1 cellular context compared by ENCODE assay signal in genomic region chr20:62652051-62652893, GRCh38.
TF ChIP-seq lines count a peak whose summit lies in the region.

No MANE protein-coding gene starts in this region.

TF ChIP-seq in HepG2, 621 proteins besides CTCF, POLR2A, EP300 and RAD21 (continued from another document and continues in another):
- TF ChIP-seq ZBTB14 (CRISPR knock-in tag; IDR thresholded peaks at IDR 0.05) (peak; percentile 55; the same call in 1 of the 2 replicates), XRCC5 (optimal IDR thresholded peaks at IDR 0.05; ENCODE audit: low read length) (peak; percentile 71), CC2D1A (CRISPR knock-in tag; IDR thresholded peaks at IDR 0.05) (no peak), DR1 (CRISPR knock-in tag; IDR thresholded peaks at IDR 0.05) (peak; percentile 45; the same call in 1 of the 2 replicates), ZNF335 (CRISPR knock-in tag; IDR thresholded peaks at IDR 0.05) (peak; percentile 31; the same call in 1 of the 2 replicates), ZC3H13 (CRISPR knock-in tag; IDR thresholded peaks at IDR 0.05) (peak; percentile 55; the same call in 1 of the 2 replicates), CENPT (CRISPR knock-in tag; IDR thresholded peaks at IDR 0.05; ENCODE audit: low read depth) (no peak), ZNF775 (CRISPR knock-in tag; IDR thresholded peaks at IDR 0.05; ENCODE audit: borderline replicate concordance) (no peak), ZBTB34 (CRISPR knock-in tag; IDR thresholded peaks at IDR 0.05) (no peak), ZSCAN9 (CRISPR knock-in tag; IDR thresholded peaks at IDR 0.05; ENCODE audit: borderline replicate concordance) (peak; percentile 64; the same call in 1 of the 2 replicates), MAFF (IDR thresholded peaks at IDR 0.05; ENCODE audit: low read depth, low read length) (no peak), ZBTB8A (CRISPR knock-in tag; IDR thresholded peaks at IDR 0.05; ENCODE audit: borderline replicate concordance, low read depth) (no peak), SNAPC2 (CRISPR knock-in tag; IDR thresholded peaks at IDR 0.05) (peak; percentile 89), ZZZ3 (CRISPR knock-in tag; IDR thresholded peaks at IDR 0.05; ENCODE audit: borderline replicate concordance) (peak; percentile 17; the same call in 1 of the 2 replicates), ZBTB33 (CRISPR knock-in tag; IDR thresholded peaks at IDR 0.05) (peak; percentile 95), ZSCAN5A (CRISPR knock-in tag; IDR thresholded peaks at IDR 0.05; ENCODE audit: borderline replicate concordance) (0 out of 2 replicates have a peak, but pooled peaks have one; percentile 16), KMT2A (CRISPR knock-in tag; IDR thresholded peaks at IDR 0.05) (no peak; the same call in 1 of the 2 replicates), ZNF652 (CRISPR knock-in tag; IDR thresholded peaks at IDR 0.05; ENCODE audit: borderline replicate concordance, low read depth) (no peak), ZFP90 (CRISPR knock-in tag; IDR thresholded peaks at IDR 0.05; ENCODE audit: borderline replicate concordance) (0 out of 2 replicates have a peak, but pooled peaks have one; percentile 76), ZNF296 (CRISPR knock-in tag; conservative IDR thresholded peaks at IDR 0.05) (no peak), ZNF749 (CRISPR knock-in tag; IDR thresholded peaks at IDR 0.05; ENCODE audit: borderline replicate concordance) (peak; percentile 57; the same call in 1 of the 2 replicates), ZNF337 (CRISPR knock-in tag; IDR thresholded peaks at IDR 0.05; ENCODE audit: borderline replicate concordance, low read depth) (no peak), PLSCR1 (CRISPR knock-in tag; IDR thresholded peaks at IDR 0.05; ENCODE audit: borderline replicate concordance) (no peak), HDAC6 (IDR thresholded peaks at IDR 0.05; ENCODE audit: low read depth, low read length) (no peak), SOX6 (IDR thresholded peaks at IDR 0.05) (no peak), SOX6 (CRISPR knock-in tag; IDR thresholded peaks at IDR 0.05) (peak; percentile 89), ZNF720 (CRISPR knock-in tag; IDR thresholded peaks at IDR 0.05) (peak; percentile 8; the same call in 1 of the 2 replicates), ZNF737 (CRISPR knock-in tag; IDR thresholded peaks at IDR 0.05; ENCODE audit: borderline replicate concordance) (no peak), ZNF552 (CRISPR knock-in tag; IDR thresholded peaks at IDR 0.05; ENCODE audit: borderline replicate concordance) (no peak; the same call in 1 of the 2 replicates), POGK (CRISPR knock-in tag; conservative IDR thresholded peaks at IDR 0.05) (peak; percentile 48; the same call in 1 of the 2 replicates), KLF6 (CRISPR knock-in tag; IDR thresholded peaks at IDR 0.05) (peak; percentile 73; the same call in 1 of the 2 replicates), ZNF501 (CRISPR knock-in tag; IDR thresholded peaks at IDR 0.05) (peak; percentile 77), ZNF407 (CRISPR knock-in tag; IDR thresholded peaks at IDR 0.05; ENCODE audit: not compliant biosample characterization) (no peak), ZBTB3 (CRISPR knock-in tag; IDR thresholded peaks at IDR 0.05; ENCODE audit: borderline replicate concordance, low read depth) (no peak), TGIF2 (CRISPR knock-in tag; IDR thresholded peaks at IDR 0.05) (peak; percentile 78), SALL2 (CRISPR knock-in tag; IDR thresholded peaks at IDR 0.05) (no peak), ARNT2 (CRISPR knock-in tag; IDR thresholded peaks at IDR 0.05; ENCODE audit: low read depth) (peak; percentile 20), ZNF180 (CRISPR knock-in tag; IDR thresholded peaks at IDR 0.05; ENCODE audit: borderline replicate concordance, low read depth) (no peak), MXD1 (CRISPR knock-in tag; IDR thresholded peaks at IDR 0.05) (peak; percentile 12; the same call in 1 of the 2 replicates), ZNF224 (CRISPR knock-in tag; IDR thresholded peaks at IDR 0.05) (0 out of 2 replicates have a peak, but pooled peaks have one; percentile 81), ZNF230 (CRISPR knock-in tag; IDR thresholded peaks at IDR 0.05) (no peak), SAP130 (CRISPR knock-in tag; IDR thresholded peaks at IDR 0.05; ENCODE audit: low read depth) (peak; percentile 88), SMYD3 (CRISPR knock-in tag; IDR thresholded peaks at IDR 0.05) (0 out of 2 replicates have a peak, but pooled peaks have one; percentile 16), TOE1 (CRISPR knock-in tag; IDR thresholded peaks at IDR 0.05) (no peak), ZC3H4 (CRISPR knock-in tag; IDR thresholded peaks at IDR 0.05; ENCODE audit: borderline replicate concordance) (no peak; the same call in 1 of the 2 replicates), SMARCE1 (IDR thresholded peaks at IDR 0.05; ENCODE audit: borderline replicate concordance) (no peak), FOXM1 (CRISPR knock-in tag; IDR thresholded peaks at IDR 0.05) (no peak), FOXA3 (CRISPR knock-in tag; IDR thresholded peaks at IDR 0.05) (peak; percentile 85), ZNF383 (CRISPR knock-in tag; IDR thresholded peaks at IDR 0.05; ENCODE audit: borderline replicate concordance) (no peak), DNMT3B (CRISPR knock-in tag; conservative IDR thresholded peaks at IDR 0.05) (peak; percentile 57)
